Comparison of ENCODE assay signal across 9 cellular contexts in the genomic region with DNA sequence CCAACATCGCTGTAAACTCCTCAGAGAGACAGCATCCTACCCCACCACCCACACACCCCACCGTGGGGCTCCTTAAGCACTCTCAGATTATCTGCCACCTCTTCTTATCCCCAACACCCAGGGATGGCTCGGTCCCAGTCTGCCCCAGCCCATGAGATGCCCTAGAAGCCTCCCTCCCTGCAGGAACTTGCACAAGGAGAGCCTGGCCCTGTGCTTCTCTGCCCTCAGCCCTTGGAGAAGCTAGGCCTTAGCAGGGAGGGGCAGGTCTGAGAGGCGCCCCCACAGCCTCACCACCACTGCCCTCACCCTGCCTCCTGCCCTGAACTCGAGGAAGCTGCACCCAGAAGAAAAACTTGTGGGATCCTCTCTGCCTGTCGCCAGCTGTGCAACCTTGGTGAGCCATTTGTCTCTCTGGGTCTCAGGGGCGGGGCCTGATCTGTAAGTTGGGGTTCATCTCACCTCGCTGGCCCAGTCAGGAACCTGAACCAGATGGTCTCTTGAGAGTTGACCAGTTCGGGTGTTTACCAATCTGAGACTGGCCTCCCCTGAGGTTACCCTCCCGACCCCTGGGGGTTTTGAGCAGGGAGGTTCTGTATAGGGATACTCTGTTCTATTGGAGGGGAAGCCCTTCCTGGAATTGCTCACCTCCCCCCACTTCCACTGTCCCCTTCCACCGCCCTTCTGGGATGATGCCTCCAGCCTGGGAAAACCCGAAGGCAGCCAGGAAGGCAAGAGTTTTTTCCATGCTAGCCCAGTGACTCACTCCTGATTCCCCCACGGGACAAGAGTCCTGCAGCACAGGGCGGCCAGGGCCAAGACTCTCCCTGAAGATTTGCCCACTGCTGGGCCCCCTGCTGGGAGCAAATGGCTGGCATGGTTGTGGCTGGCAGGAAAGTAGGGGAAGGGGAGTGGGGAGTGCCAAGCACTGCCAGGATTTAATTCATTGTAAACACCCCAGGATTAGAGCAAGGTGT. TPM values are rescaled to one million over a fixed set of nuclear protein-coding genes. Genes with fewer than 3 reads are reported as not detected.
DNase-seq lines count a peak whose midpoint lies in the region; ATAC-seq and TF ChIP-seq lines count a peak whose summit lies in the region.
"Had no signal": no experiment of that assay in that cellular context is flagged by ENCODE, and none has a peak within 500 bp of the region (broad histone marks: within the 10 kb centered on the region; RNA-seq: fewer than 3 reads in every experiment).

A gene with protein sequence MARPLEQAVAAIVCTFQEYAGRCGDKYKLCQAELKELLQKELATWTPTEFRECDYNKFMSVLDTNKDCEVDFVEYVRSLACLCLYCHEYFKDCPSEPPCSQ (minus strand): TSS at position 537 of the 974 bp plus-strand sequence. CDS start 773 bp downstream, outside the sequence.

- H3K27ac Mint-ChIP-seq in endodermal cell: no peak within 1 kb of the TSS
- H3K27ac Mint-ChIP-seq in naive thymus-derived CD4-positive, alpha-beta T cell: peak within 1 kb of the TSS in 8 of 9 donors; percentile 51 to 82 (median 60)

- peak; percentile 91 for DNase-seq in AG08395 (ENCODE audit: low spot score)
- DNase-seq in endodermal cell: peak; percentile 58
- DNase-seq in naive thymus-derived CD4-positive, alpha-beta T cell: no peak
- DNase-seq in activated CD8-positive, alpha-beta memory T cell treated with anti-CD3 and anti-CD28 coated beads, Interleukin-2, amount 50 U/mL, for 4 hours: no peak
- no peak for DNase-seq in middle frontal gyrus (ENCODE audit: extremely low spot score, low spot score)
- DNase-seq: NCI-H526 had no signal

- intact Hi-C loops in naive thymus-derived CD4-positive, alpha-beta T cell (cut with micrococcal nuclease): loop anchor here in 1 of 2 donors (5.0 kb wide), 2 partner anchors 37 to 178 kb away; a partner anchor contains a TSS

- H3K9me3 ChIP-seq in endodermal cell (ENCODE audit: control insufficient read depth, low read length): no peaks in the 10 kb centered on the region
- H3K9me3 ChIP-seq in naive thymus-derived CD4-positive, alpha-beta T cell (ENCODE audit: control insufficient read depth in 2 of 3, low read length in 3 of 3): no peaks in the 10 kb centered on the region

- H3K9ac ChIP-seq in endodermal cell (ENCODE audit: extremely low read depth, low read length, poor library complexity, severe bottlenecking): no peak within 1 kb of the TSS

- WGBS in endodermal cell (ENCODE audit: insufficient coverage in 1 of 2, insufficient read length in 1 of 2), 2 experiments: 86% methylated on average over 5 to 14 of the region's 14 CpGs

- TF ChIP-seq RAD21 in Ishikawa (IDR thresholded peaks at IDR 0.05; ENCODE audit: low read depth): no peak

- no peak for TF ChIP-seq CTCF in endodermal cell (conservative IDR thresholded peaks at IDR 0.05)

- POLR2A ChIA-PET in naive thymus-derived CD4-positive, alpha-beta T cell (lab: Charles Lee): interaction anchor here (1.0 to 9.5 kb wide), 2 partner anchors 15 to 17 kb away, joined by 3 to 268 read pairs; a partner anchor contains a TSS

- H3K4me1 Mint-ChIP-seq in endodermal cell: peaks cover 18% of the 10 kb centered on the region
- H3K4me1 Mint-ChIP-seq in naive thymus-derived CD4-positive, alpha-beta T cell: peaks cover 37 to 57% (median 43%) of the 10 kb centered on the region in 7 donors

- CTCF ChIA-PET in naive thymus-derived CD4-positive, alpha-beta T cell (lab: Charles Lee): interaction anchor here (0.6 to 2.1 kb wide), 4 partner anchors 13 to 15 kb away, joined by 3 to 5 read pairs (median 3); a partner anchor contains a TSS

- no peaks in the 10 kb centered on the region for H3K27me3 ChIP-seq in endodermal cell (ENCODE audit: control insufficient read depth, insufficient read depth, low read length, poor library complexity, severe bottlenecking)
- H3K27me3 ChIP-seq in naive thymus-derived CD4-positive, alpha-beta T cell (ENCODE audit: control insufficient read depth in 2 of 2, insufficient read depth in 2 of 2, low read length in 2 of 2): no peaks in the 10 kb centered on the region

- no peak for ATAC-seq in naive thymus-derived CD4-positive, alpha-beta T cell
- ATAC-seq in GM21381 (IDR thresholded peaks at IDR 0.05; ENCODE audit: unreplicated experiment): no peak
- no peak for ATAC-seq in HG02870 (IDR thresholded peaks at IDR 0.05; ENCODE audit: unreplicated experiment)

- H3K9me3 Mint-ChIP-seq in endodermal cell: no peaks in the 10 kb centered on the region
- H3K9me3 Mint-ChIP-seq in naive thymus-derived CD4-positive, alpha-beta T cell: peaks cover 0 to 1% (median 0%) of the 10 kb centered on the region in 11 donors

- H3K36me3 Mint-ChIP-seq in endodermal cell (ENCODE audit: low read depth): no peaks in the 10 kb centered on the region
- peaks cover 0 to 13% (median 4%) of the 10 kb centered on the region in 5 donors for H3K36me3 Mint-ChIP-seq in naive thymus-derived CD4-positive, alpha-beta T cell

- H3K27me3 Mint-ChIP-seq in endodermal cell (ENCODE audit: insufficient read depth): peaks cover 5% of the 10 kb centered on the region
- no peaks in the 10 kb centered on the region for H3K27me3 Mint-ChIP-seq in naive thymus-derived CD4-positive, alpha-beta T cell

- H3K27ac ChIP-seq in endodermal cell (ENCODE audit: low read depth, low read length): no peak within 1 kb of the TSS
- no peak within 1 kb of the TSS for H3K27ac ChIP-seq in naive thymus-derived CD4-positive, alpha-beta T cell (ENCODE audit: low read depth, low read length)

- TF ChIP-seq EP300 in Ishikawa (IDR thresholded peaks at IDR 0.05; ENCODE audit: borderline replicate concordance): peak; percentile 34; the same call in 1 of the 2 replicates

- peaks cover 12% of the 10 kb centered on the region for H3K4me1 ChIP-seq in endodermal cell (ENCODE audit: control insufficient read depth, insufficient read depth, low read length)
- peaks cover 17 to 32% of the 10 kb centered on the region in 2 donors for H3K4me1 ChIP-seq in naive thymus-derived CD4-positive, alpha-beta T cell (ENCODE audit: control insufficient read depth in 2 of 2, insufficient read depth in 2 of 2, low read length in 2 of 2)

- no peak within 1 kb of the TSS for H3K4me3 ChIP-seq in endodermal cell (ENCODE audit: low read length)
- H3K4me3 ChIP-seq in naive thymus-derived CD4-positive, alpha-beta T cell (ENCODE audit: low read length): no peak within 1 kb of the TSS

- H3K4me3 Mint-ChIP-seq in endodermal cell: no peak within 1 kb of the TSS
- H3K4me3 Mint-ChIP-seq in naive thymus-derived CD4-positive, alpha-beta T cell: peak within 1 kb of the TSS in 2 of 10 donors; percentile 41 to 45

- H3K36me3 ChIP-seq in endodermal cell (ENCODE audit: control insufficient read depth, insufficient read depth, low read length): no peaks in the 10 kb centered on the region
- H3K36me3 ChIP-seq in naive thymus-derived CD4-positive, alpha-beta T cell (ENCODE audit: control insufficient read depth in 2 of 3, insufficient read depth in 3 of 3, low read length in 3 of 3): peaks cover 0 to 4% (median 0%) of the 10 kb centered on the region in 3 experiments

TF ChIP-seq in Ishikawa, 13 proteins besides CTCF, POLR2A, EP300 and RAD21 (continues in another document):
- TF ChIP-seq TAF1 (IDR thresholded peaks at IDR 0.05; ENCODE audit: low read depth): no peak
- TF ChIP-seq, protein P1, sequence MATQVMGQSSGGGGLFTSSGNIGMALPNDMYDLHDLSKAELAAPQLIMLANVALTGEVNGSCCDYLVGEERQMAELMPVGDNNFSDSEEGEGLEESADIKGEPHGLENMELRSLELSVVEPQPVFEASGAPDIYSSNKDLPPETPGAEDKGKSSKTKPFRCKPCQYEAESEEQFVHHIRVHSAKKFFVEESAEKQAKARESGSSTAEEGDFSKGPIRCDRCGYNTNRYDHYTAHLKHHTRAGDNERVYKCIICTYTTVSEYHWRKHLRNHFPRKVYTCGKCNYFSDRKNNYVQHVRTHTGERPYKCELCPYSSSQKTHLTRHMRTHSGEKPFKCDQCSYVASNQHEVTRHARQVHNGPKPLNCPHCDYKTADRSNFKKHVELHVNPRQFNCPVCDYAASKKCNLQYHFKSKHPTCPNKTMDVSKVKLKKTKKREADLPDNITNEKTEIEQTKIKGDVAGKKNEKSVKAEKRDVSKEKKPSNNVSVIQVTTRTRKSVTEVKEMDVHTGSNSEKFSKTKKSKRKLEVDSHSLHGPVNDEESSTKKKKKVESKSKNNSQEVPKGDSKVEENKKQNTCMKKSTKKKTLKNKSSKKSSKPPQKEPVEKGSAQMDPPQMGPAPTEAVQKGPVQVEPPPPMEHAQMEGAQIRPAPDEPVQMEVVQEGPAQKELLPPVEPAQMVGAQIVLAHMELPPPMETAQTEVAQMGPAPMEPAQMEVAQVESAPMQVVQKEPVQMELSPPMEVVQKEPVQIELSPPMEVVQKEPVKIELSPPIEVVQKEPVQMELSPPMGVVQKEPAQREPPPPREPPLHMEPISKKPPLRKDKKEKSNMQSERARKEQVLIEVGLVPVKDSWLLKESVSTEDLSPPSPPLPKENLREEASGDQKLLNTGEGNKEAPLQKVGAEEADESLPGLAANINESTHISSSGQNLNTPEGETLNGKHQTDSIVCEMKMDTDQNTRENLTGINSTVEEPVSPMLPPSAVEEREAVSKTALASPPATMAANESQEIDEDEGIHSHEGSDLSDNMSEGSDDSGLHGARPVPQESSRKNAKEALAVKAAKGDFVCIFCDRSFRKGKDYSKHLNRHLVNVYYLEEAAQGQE (IDR thresholded peaks at IDR 0.05; ENCODE audit: low read depth): no peak
- TF ChIP-seq, protein P2, sequence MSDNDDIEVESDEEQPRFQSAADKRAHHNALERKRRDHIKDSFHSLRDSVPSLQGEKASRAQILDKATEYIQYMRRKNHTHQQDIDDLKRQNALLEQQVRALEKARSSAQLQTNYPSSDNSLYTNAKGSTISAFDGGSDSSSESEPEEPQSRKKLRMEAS (IDR thresholded peaks at IDR 0.05): no peak
- TF ChIP-seq FOXM1 (IDR thresholded peaks at IDR 0.05; ENCODE audit: borderline replicate concordance, low read depth): no peak
- no peak for TF ChIP-seq EGR1 (IDR thresholded peaks at IDR 0.05)
- peak; percentile 55; the same call in 1 of the 2 replicates for TF ChIP-seq TCF12 (IDR thresholded peaks at IDR 0.05; ENCODE audit: low read depth)
- 0 out of 2 replicates have a peak, but pooled peaks have one; percentile 41 for TF ChIP-seq ZBTB7A (IDR thresholded peaks at IDR 0.05; ENCODE audit: low read depth)
- TF ChIP-seq CREB1 (IDR thresholded peaks at IDR 0.05; ENCODE audit: low read depth): no peak
- TF ChIP-seq CEBPB (IDR thresholded peaks at IDR 0.05): no peak
- no peak; the same call in 1 of the 2 replicates for TF ChIP-seq TEAD4 (IDR thresholded peaks at IDR 0.05)

RNA-seq across cellular contexts. Expression of the gene that starts here (rescaled TPM):
- total RNA-seq in endodermal cell: not detected
- polyA plus RNA-seq in endodermal cell (2013, experiment 1 of 2): 0.46 TPM
- 0.58 TPM for polyA plus RNA-seq in endodermal cell (2013, experiment 2 of 2)
- not detected for total RNA-seq in naive thymus-derived CD4-positive, alpha-beta T cell
- not detected for polyA plus RNA-seq in naive thymus-derived CD4-positive, alpha-beta T cell

Comparison
In these comparisons a context has a peak if more than half of its experiments do, and no peak if none do; other contexts are left out.
1. Peak in DNase-seq in endodermal cell; RNA of the gene not detected or under 1 TPM.